In the genomic region with DNA sequence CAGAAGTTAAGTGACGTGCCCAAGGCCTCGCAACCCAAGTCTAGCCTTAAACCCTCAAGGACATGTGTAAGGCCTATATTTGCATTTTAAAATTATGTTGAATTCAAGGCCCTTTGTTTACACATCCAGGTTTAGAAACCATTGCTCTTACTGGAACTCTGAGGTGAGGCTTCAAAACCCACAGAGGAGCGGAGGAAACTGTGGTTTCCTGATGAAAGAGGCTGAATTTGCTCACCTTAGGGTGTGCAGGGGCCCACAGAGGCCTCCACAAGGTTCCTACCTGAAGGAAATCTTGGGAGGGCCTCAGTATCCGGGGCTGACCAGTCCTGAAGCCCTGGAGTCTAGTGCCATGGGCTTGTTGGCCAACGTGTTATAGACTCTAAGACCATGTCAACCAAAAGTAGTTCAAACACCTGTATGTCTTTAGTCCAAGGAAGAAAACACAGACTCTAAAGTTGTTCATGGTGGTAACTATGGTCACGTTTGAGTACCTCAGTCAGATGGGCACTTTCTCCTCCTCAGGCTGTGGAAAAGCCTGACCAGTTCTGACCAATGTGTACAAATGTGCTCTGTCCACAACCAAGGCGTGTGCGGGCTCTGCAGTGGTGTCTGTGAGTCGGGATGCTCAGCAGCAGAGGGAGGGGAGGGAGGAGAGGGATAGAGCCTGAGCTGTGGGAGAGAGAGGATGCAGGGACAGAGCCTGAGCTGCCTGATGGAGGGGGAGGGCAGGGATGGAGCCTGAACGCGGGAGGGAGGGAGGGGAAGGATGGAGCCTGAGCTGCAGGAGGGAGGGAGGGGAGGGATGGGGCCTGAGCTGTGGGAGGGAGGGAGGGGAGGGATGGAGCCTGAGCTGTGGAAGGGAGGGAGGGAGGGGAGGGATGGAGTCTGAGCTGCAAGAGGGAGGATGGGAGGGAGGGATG, we compare ENCODE assay signal across 15 cellular contexts.
DNase-seq lines count a peak whose midpoint lies in the region; ATAC-seq and FAIRE-seq lines count a peak whose summit lies in the region.
"Had no signal": no experiment of that assay in that cellular context is flagged by ENCODE, and none has a peak within 500 bp of the region (broad histone marks: within the 10 kb centered on the region; RNA-seq: fewer than 3 reads in every experiment).

No MANE protein-coding gene starts in this region.

- peak overlapping the region; percentile 15 for H3K4me3 Mint-ChIP-seq in activated naive CD4-positive, alpha-beta T cell treated with anti-CD3 and anti-CD28 coated beads, Interleukin-2, amount 50 U/mL, for 24 hours
- H3K4me3 Mint-ChIP-seq in stimulated activated naive B cell treated with anti-CD40 and anti-IgM and Interleukin-4, amounts not matched to agents 10 μg/mL and 1 μg/mL and 100 μg/mL, for 72 hours, result no peak overlapping the region

- H3K4me1 Mint-ChIP-seq in activated naive CD4-positive, alpha-beta T cell treated with anti-CD3 and anti-CD28 coated beads, Interleukin-2, amount 50 U/mL, for 24 hours, result peaks cover 10% of the 10 kb centered on the region
- peaks cover 0 to 3% of the 10 kb centered on the region in 2 donors for H3K4me1 Mint-ChIP-seq in stimulated activated naive B cell treated with anti-CD40 and anti-IgM and Interleukin-4, amounts not matched to agents 10 μg/mL and 1 μg/mL and 100 μg/mL, for 72 hours

- FAIRE-seq in RCC 7860 (lab: Jason Lieb, UNC), result no peak

- peak; percentile 4 to 25 (median 6) for DNase-seq in stimulated activated CD4-positive, alpha-beta T cell treated with anti-CD3 and anti-CD28 coated beads, Interleukin-12 subunit alpha, Interleukin-12 subunit beta, amount 100 ng/mL, for 48 hours (ENCODE audit: low read depth in 2 of 3, low spot score in 1 of 3)
- DNase-seq in stimulated activated CD4-positive, alpha-beta T cell treated with anti-CD3 and anti-CD28 coated beads, Interleukin-12 subunit alpha, Interleukin-12 subunit beta, amount 100 ng/mL, for 4 hours, result no peak
- peak; percentile 55 for DNase-seq in Jurkat, Clone E6-1 (ENCODE audit: low read depth, low spot score)
- DNase-seq in stimulated activated naive B cell treated with anti-CD40 and anti-IgM and Interleukin-4, amounts not matched to agents 10 μg/mL and 1 μg/mL and 100 μg/mL, for 72 hours, result no peak
- DNase-seq in NCI-H187 (lab: John Stamatoyannopoulos, UW) (no peak), RCC 7860 (ENCODE audit: low spot score) (no peak), activated gamma-delta T cell (lab: John Stamatoyannopoulos, UW) (no peak)
- DNase-seq: erythroblast, heart right ventricle, kidney glomerular epithelial cell, NCI-H1092, NCI-H446, upper lobe of right lung had no signal

- ATAC-seq in stimulated activated naive B cell treated with anti-CD40 and anti-IgM and Interleukin-4, amounts not matched to agents 10 μg/mL and 1 μg/mL and 100 μg/mL, for 72 hours (replicated peaks), result peak; percentile 47 to 54
- ATAC-seq: Panc1, upper lobe of right lung had no signal

- no peaks in the 10 kb centered on the region for H3K9me3 Mint-ChIP-seq in activated naive CD4-positive, alpha-beta T cell treated with anti-CD3 and anti-CD28 coated beads, Interleukin-2, amount 50 U/mL, for 24 hours
- no peaks in the 10 kb centered on the region for H3K9me3 Mint-ChIP-seq in stimulated activated naive B cell treated with anti-CD40 and anti-IgM and Interleukin-4, amounts not matched to agents 10 μg/mL and 1 μg/mL and 100 μg/mL, for 72 hours

- H3K27ac Mint-ChIP-seq in activated naive CD4-positive, alpha-beta T cell treated with anti-CD3 and anti-CD28 coated beads, Interleukin-2, amount 50 U/mL, for 24 hours, result no peak overlapping the region
- no peak overlapping the region for H3K27ac Mint-ChIP-seq in stimulated activated naive B cell treated with anti-CD40 and anti-IgM and Interleukin-4, amounts not matched to agents 10 μg/mL and 1 μg/mL and 100 μg/mL, for 72 hours

- no peak overlapping the region for H3K4me3 ChIP-seq in Jurkat, Clone E6-1 (ENCODE audit: low read length)
- H3K4me3 ChIP-seq: upper lobe of right lung had no signal

- H3K36me3 Mint-ChIP-seq in activated naive CD4-positive, alpha-beta T cell treated with anti-CD3 and anti-CD28 coated beads, Interleukin-2, amount 50 U/mL, for 24 hours, result no peaks in the 10 kb centered on the region
- no peaks in the 10 kb centered on the region for H3K36me3 Mint-ChIP-seq in stimulated activated naive B cell treated with anti-CD40 and anti-IgM and Interleukin-4, amounts not matched to agents 10 μg/mL and 1 μg/mL and 100 μg/mL, for 72 hours

- peaks cover 4% of the 10 kb centered on the region for H3K27me3 Mint-ChIP-seq in activated naive CD4-positive, alpha-beta T cell treated with anti-CD3 and anti-CD28 coated beads, Interleukin-2, amount 50 U/mL, for 24 hours
- peaks cover 16 to 35% of the 10 kb centered on the region in 2 donors for H3K27me3 Mint-ChIP-seq in stimulated activated naive B cell treated with anti-CD40 and anti-IgM and Interleukin-4, amounts not matched to agents 10 μg/mL and 1 μg/mL and 100 μg/mL, for 72 hours

Comparison
In these comparisons a context has a peak if more than half of its experiments do, and no peak if none do; other contexts are left out.
1. DNase-seq: peak in stimulated activated CD4-positive, alpha-beta T cell treated with anti-CD3 and anti-CD28 coated beads, Interleukin-12 subunit alpha, Interleukin-12 subunit beta, amount 100 ng/mL, for 48 hours (3 of 3) and Jurkat, Clone E6-1 (single experiment); none in stimulated activated CD4-positive, alpha-beta T cell treated with anti-CD3 and anti-CD28 coated beads, Interleukin-12 subunit alpha, Interleukin-12 subunit beta, amount 100 ng/mL, for 4 hours (single experiment), stimulated activated naive B cell treated with anti-CD40 and anti-IgM and Interleukin-4, amounts not matched to agents 10 μg/mL and 1 μg/mL and 100 μg/mL, for 72 hours (single experiment), NCI-H187 (0 of 2), RCC 7860 (single experiment) and activated gamma-delta T cell (single experiment).